Comparison of ENCODE assay signal across 14 cellular contexts in the genomic region with DNA sequence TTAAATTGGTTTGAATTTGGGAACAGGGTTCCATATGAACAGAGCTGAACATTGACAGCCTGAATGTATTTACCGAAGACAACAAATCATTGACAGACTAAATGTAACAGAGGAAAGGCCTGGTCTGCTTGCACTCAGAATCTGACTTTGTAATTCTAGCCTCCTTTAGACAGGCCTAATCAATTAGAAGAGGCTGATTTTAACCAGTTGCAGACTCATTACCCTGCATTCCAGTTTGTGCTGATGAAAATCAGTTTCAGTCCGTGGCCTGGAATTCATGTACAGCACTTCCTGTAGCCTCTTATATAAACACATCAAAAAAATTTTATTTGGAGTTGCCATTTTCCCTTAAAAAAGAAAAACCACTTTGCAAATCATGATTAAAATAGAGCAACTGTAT.
DNase-seq lines count a peak whose midpoint lies in the region; ATAC-seq and TF ChIP-seq lines count a peak whose summit lies in the region.
"Had no signal": no experiment of that assay in that cellular context is flagged by ENCODE, and none has a peak within 500 bp of the region (broad histone marks: within the 10 kb centered on the region; RNA-seq: fewer than 3 reads in every experiment).

No MANE protein-coding gene starts in this region.

- no peak overlapping the region for H2AFZ ChIP-seq in trophoblast cell (ENCODE audit: insufficient read depth, low read length, poor library complexity)

- H3K14ac ChIP-seq in trophoblast cell (ENCODE audit: low read length), result no peak overlapping the region

- no peaks in the 10 kb centered on the region for H3K9me3 ChIP-seq in trophoblast cell (ENCODE audit: insufficient read depth, low read depth, low read length)

- H3K79me2 ChIP-seq in trophoblast cell (ENCODE audit: control insufficient read depth, insufficient read depth, low read length, poor library complexity), result no peaks in the 10 kb centered on the region

- H3K79me1 ChIP-seq in trophoblast cell (ENCODE audit: low read length), result peaks cover 18% of the 10 kb centered on the region

- TF ChIP-seq CTCF in HFF-Myc (IDR thresholded peaks at IDR 0.05; ENCODE audit: low read depth, low read length, missing control alignments) (no peak), fibroblast of villous mesenchyme (IDR thresholded peaks at IDR 0.05; ENCODE audit: insufficient read depth, low read depth, low read length) (no peak)

- H2AK5ac ChIP-seq in trophoblast cell (ENCODE audit: low read length), result no peak overlapping the region

- no CpG with 5 or more reads among the region's 2 CpGs for WGBS in trophoblast cell (ENCODE audit: extremely low coverage, insufficient coverage, insufficient read length)

- H4K8ac ChIP-seq in trophoblast cell (ENCODE audit: low read depth, low read length), result no peak overlapping the region

- no peak overlapping the region for H4K12ac ChIP-seq in trophoblast cell (ENCODE audit: low read depth, low read length)

- no peak overlapping the region for H3K9ac ChIP-seq in trophoblast cell (ENCODE audit: low read length)

- H3K36me3 ChIP-seq in trophoblast cell (ENCODE audit: control insufficient read depth in 1 of 2, insufficient read depth in 2 of 2, low read length in 2 of 2), result no peaks in the 10 kb centered on the region

- H3K4me2 ChIP-seq in trophoblast cell (ENCODE audit: low read length), result no peak overlapping the region

- no peak overlapping the region for H2BK12ac ChIP-seq in trophoblast cell (ENCODE audit: low read length)

- ATAC-seq in SK-N-SH treated with all-trans-retinoic acid at 6 μM for 48 hours (peak; percentile 87), GM19397 (IDR thresholded peaks at IDR 0.05; ENCODE audit: unreplicated experiment) (no peak), HG03108 (IDR thresholded peaks at IDR 0.05; ENCODE audit: unreplicated experiment) (no peak), HG02623 (IDR thresholded peaks at IDR 0.05; ENCODE audit: unreplicated experiment) (no peak)
- ATAC-seq: K562 had no signal

- peaks cover 4 to 13% of the 10 kb centered on the region in 2 experiments for H3K4me1 ChIP-seq in trophoblast cell (ENCODE audit: control insufficient read depth in 1 of 2, insufficient read depth in 2 of 2, low read length in 2 of 2)

- peak; percentile 37 for DNase-seq in HFF-Myc (ENCODE audit: extremely low read depth, low read depth)
- peak; percentile 25 for DNase-seq in fibroblast of villous mesenchyme (ENCODE audit: low read depth)
- DNase-seq in trophoblast cell, result no peak
- DNase-seq: CD8-positive, alpha-beta memory T cell; DMS 273 treated with DMSO at 0.1 percent for 48 hours; NCI-H1436 treated with DMSO at 0.1 percent for 48 hours; NCI-H2107; NCI-H345 had no signal

- peak overlapping the region; percentile 61 for H4K91ac ChIP-seq in trophoblast cell (ENCODE audit: low read depth, low read length)

- H3K4me3 ChIP-seq in HFF-Myc (replicated peaks; ENCODE audit: low read depth, low read length) (no peak overlapping the region), fibroblast of villous mesenchyme (ENCODE audit: low read depth, low read length) (no peak overlapping the region), trophoblast cell (ENCODE audit: low read depth, low read length) (no peak overlapping the region)
- H3K4me3 ChIP-seq: K562 had no signal

- no peak overlapping the region for H3K18ac ChIP-seq in trophoblast cell (ENCODE audit: low read length)

- no peaks in the 10 kb centered on the region for H3K27me3 ChIP-seq in trophoblast cell (ENCODE audit: insufficient read depth, low read length)

- no peak overlapping the region for H2BK120ac ChIP-seq in trophoblast cell (ENCODE audit: insufficient read depth, low read length, poor library complexity)

- H2BK5ac ChIP-seq in trophoblast cell (ENCODE audit: low read depth, low read length, poor library complexity), result peak overlapping the region; percentile 64

- H3K23ac ChIP-seq in trophoblast cell (ENCODE audit: low read length), result no peak overlapping the region

- H3K4ac ChIP-seq in trophoblast cell (ENCODE audit: low read depth, low read length), result no peak overlapping the region

- H3K27ac ChIP-seq in trophoblast cell (ENCODE audit: low read depth, low read length), result peak overlapping the region; percentile 83
- H3K27ac ChIP-seq: RWPE1 had no signal

TF ChIP-seq in SK-N-SH treated with all-trans-retinoic acid at 6 μM for 48 hours, 23 proteins besides CTCF, POLR2A, EP300 and RAD21 (continues in another document):
- TF ChIP-seq ZNF565 (CRISPR knock-in tag; conservative IDR thresholded peaks at IDR 0.05; ENCODE audit: low read depth) (no peak), ZFP3 (CRISPR knock-in tag; IDR thresholded peaks at IDR 0.05) (no peak), RARB (CRISPR knock-in tag; IDR thresholded peaks at IDR 0.05) (no peak), PATZ1 (CRISPR knock-in tag; IDR thresholded peaks at IDR 0.05; ENCODE audit: borderline replicate concordance) (no peak), ESRRG (CRISPR knock-in tag; IDR thresholded peaks at IDR 0.05) (0 out of 2 replicates have a peak, but pooled peaks have one; percentile 49), PPARA (CRISPR knock-in tag; IDR thresholded peaks at IDR 0.05; ENCODE audit: borderline replicate concordance) (no peak), ARNTL (CRISPR knock-in tag; IDR thresholded peaks at IDR 0.05; ENCODE audit: borderline replicate concordance, low read depth) (no peak), SNAI2 (CRISPR knock-in tag; IDR thresholded peaks at IDR 0.05) (0 out of 2 replicates have a peak, but pooled peaks have one; percentile 7), ZNF8 (CRISPR knock-in tag; IDR thresholded peaks at IDR 0.05) (peak; percentile 48; the same call in 1 of the 2 replicates), OSR1 (CRISPR knock-in tag; IDR thresholded peaks at IDR 0.05) (no peak), POU6F1 (CRISPR knock-in tag; IDR thresholded peaks at IDR 0.05; ENCODE audit: borderline replicate concordance, low read depth) (no peak; the same call in 1 of the 2 replicates), GLIS3 (CRISPR knock-in tag; IDR thresholded peaks at IDR 0.05) (no peak), ZNF70 (CRISPR knock-in tag; IDR thresholded peaks at IDR 0.05) (peak; percentile 60; the same call in 1 of the 2 replicates), BACH2 (CRISPR knock-in tag; IDR thresholded peaks at IDR 0.05; ENCODE audit: borderline replicate concordance) (no peak), TOX (CRISPR knock-in tag; IDR thresholded peaks at IDR 0.05; ENCODE audit: borderline replicate concordance) (peak; percentile 57; the same call in 1 of the 2 replicates), CSDC2 (CRISPR knock-in tag; IDR thresholded peaks at IDR 0.05) (no peak)
- TF ChIP-seq, protein P1, sequence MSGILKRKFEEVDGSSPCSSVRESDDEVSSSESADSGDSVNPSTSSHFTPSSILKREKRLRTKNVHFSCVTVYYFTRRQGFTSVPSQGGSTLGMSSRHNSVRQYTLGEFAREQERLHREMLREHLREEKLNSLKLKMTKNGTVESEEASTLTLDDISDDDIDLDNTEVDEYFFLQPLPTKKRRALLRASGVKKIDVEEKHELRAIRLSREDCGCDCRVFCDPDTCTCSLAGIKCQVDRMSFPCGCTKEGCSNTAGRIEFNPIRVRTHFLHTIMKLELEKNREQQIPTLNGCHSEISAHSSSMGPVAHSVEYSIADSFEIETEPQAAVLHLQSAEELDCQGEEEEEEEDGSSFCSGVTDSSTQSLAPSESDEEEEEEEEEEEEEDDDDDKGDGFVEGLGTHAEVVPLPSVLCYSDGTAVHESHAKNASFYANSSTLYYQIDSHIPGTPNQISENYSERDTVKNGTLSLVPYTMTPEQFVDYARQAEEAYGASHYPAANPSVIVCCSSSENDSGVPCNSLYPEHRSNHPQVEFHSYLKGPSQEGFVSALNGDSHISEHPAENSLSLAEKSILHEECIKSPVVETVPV (CRISPR knock-in tag; IDR thresholded peaks at IDR 0.05), result peak; percentile 84; the same call in 1 of the 2 replicates
- TF ChIP-seq, protein P2, sequence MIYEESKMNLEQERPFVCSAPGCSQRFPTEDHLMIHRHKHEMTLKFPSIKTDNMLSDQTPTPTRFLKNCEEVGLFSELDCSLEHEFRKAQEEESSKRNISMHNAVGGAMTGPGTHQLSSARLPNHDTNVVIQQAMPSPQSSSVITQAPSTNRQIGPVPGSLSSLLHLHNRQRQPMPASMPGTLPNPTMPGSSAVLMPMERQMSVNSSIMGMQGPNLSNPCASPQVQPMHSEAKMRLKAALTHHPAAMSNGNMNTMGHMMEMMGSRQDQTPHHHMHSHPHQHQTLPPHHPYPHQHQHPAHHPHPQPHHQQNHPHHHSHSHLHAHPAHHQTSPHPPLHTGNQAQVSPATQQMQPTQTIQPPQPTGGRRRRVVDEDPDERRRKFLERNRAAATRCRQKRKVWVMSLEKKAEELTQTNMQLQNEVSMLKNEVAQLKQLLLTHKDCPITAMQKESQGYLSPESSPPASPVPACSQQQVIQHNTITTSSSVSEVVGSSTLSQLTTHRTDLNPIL (CRISPR knock-in tag; IDR thresholded peaks at IDR 0.05; ENCODE audit: low read depth), result no peak; the same call in 1 of the 2 replicates

Comparison
In these comparisons a context has a peak if more than half of its experiments do, and no peak if none do; other contexts are left out.
1. DNase-seq: peak in HFF-Myc (single experiment) and fibroblast of villous mesenchyme (single experiment); none in trophoblast cell (0 of 2).